In genomic region chr1:156813750-156814570, GRCh38 we compare ENCODE assay signal across 8 cellular contexts. TPM values are rescaled to one million over a fixed set of nuclear protein-coding genes. Genes with fewer than 3 reads are reported as not detected.
DNase-seq lines count a peak whose midpoint lies in the region; ATAC-seq and TF ChIP-seq lines count a peak whose summit lies in the region.

No MANE protein-coding gene starts in this region.

- H3K27me3 ChIP-seq in H7 (ENCODE audit: control insufficient read depth, insufficient read depth, low read length) (peaks cover 47% of the 10 kb centered on the region), SJCRH30 (peaks cover 5% of the 10 kb centered on the region; the same call in 1 of the 2 replicates), heart right ventricle (peaks cover 0 to 14% (median 4%) of the 10 kb centered on the region in 7 donors), upper lobe of right lung (no peaks in the 10 kb centered on the region)

- H3K27ac Mint-ChIP-seq in activated naive CD4-positive, alpha-beta T cell treated with anti-CD3 and anti-CD28 coated beads, Interleukin-2, amount 50 U/mL, for 72 hours: peak overlapping the region; percentile 95 to 96
- H3K27ac Mint-ChIP-seq in progenitor cell of endocrine pancreas: no peak overlapping the region

- H3K36me3 ChIP-seq in H7 (replicated peaks; ENCODE audit: control insufficient read depth, insufficient read depth, low read length) (no peaks in the 10 kb centered on the region), SJCRH30 (no peaks in the 10 kb centered on the region), heart right ventricle (peaks cover 0 to 11% (median 0%) of the 10 kb centered on the region in 9 donors), upper lobe of right lung (no peaks in the 10 kb centered on the region)

- intact Hi-C loops in heart right ventricle (cut with DNase I) (no loop called here), upper lobe of right lung (cut with DNase I) (no loop called here)

- TF ChIP-seq CTCF in heart right ventricle (IDR thresholded peaks at IDR 0.05) (peak in 8 of 9 donors; percentile 17 to 76 (median 64)), progenitor cell of endocrine pancreas (IDR thresholded peaks at IDR 0.05; ENCODE audit: unreplicated experiment) (peak; percentile 66), upper lobe of right lung (IDR thresholded peaks at IDR 0.05) (peak; percentile 65)

- peak; percentile 72 for DNase-seq in Ammon's horn (ENCODE audit: low spot score)
- DNase-seq in H7: peak; percentile 97
- peak in 1 of 2 experiments; percentile 17 for DNase-seq in SJCRH30
- DNase-seq in activated naive CD4-positive, alpha-beta T cell treated with anti-CD3 and anti-CD28 coated beads, Interleukin-2, amount 50 U/mL, for 72 hours (ENCODE audit: low spot score in 2 of 2): peak; percentile 68 to 81
- peak; percentile 42 to 64 for DNase-seq in heart right ventricle
- DNase-seq in progenitor cell of endocrine pancreas (ENCODE audit: low spot score, unreplicated experiment): peak; percentile 45
- peak; percentile 86 for DNase-seq in upper lobe of right lung
- no peak for DNase-seq in SW 1271 (lab: John Stamatoyannopoulos, UW)

- H3K36me3 Mint-ChIP-seq in activated naive CD4-positive, alpha-beta T cell treated with anti-CD3 and anti-CD28 coated beads, Interleukin-2, amount 50 U/mL, for 72 hours: peaks cover 58 to 59% of the 10 kb centered on the region in 2 donors
- H3K36me3 Mint-ChIP-seq in progenitor cell of endocrine pancreas (ENCODE audit: insufficient read depth): no peaks in the 10 kb centered on the region

- peaks cover 0 to 3% of the 10 kb centered on the region in 2 donors for H3K9me3 Mint-ChIP-seq in activated naive CD4-positive, alpha-beta T cell treated with anti-CD3 and anti-CD28 coated beads, Interleukin-2, amount 50 U/mL, for 72 hours
- no peaks in the 10 kb centered on the region for H3K9me3 Mint-ChIP-seq in progenitor cell of endocrine pancreas (ENCODE audit: low read depth)

- no peaks in the 10 kb centered on the region for H3K9me3 ChIP-seq in SJCRH30 (replicated peaks)
- H3K9me3 ChIP-seq in heart right ventricle: no peaks in the 10 kb centered on the region
- H3K9me3 ChIP-seq in upper lobe of right lung: no peaks in the 10 kb centered on the region

- H3K4me3 ChIP-seq in H7 (ENCODE audit: insufficient read depth, low read depth, low read length): peak overlapping the region; percentile 59
- H3K4me3 ChIP-seq in SJCRH30: peak overlapping the region; percentile 36
- H3K4me3 ChIP-seq in heart right ventricle: peak overlapping the region; percentile 12 to 56 (median 49)
- H3K4me3 ChIP-seq in upper lobe of right lung: peak overlapping the region; percentile 52

- peak; percentile 39 to 48 for ATAC-seq in activated naive CD4-positive, alpha-beta T cell treated with anti-CD3 and anti-CD28 coated beads, Interleukin-2, amount 50 U/mL, for 72 hours
- ATAC-seq in heart right ventricle (peak; percentile 58 to 83 (median 68)), upper lobe of right lung (peak; percentile 88)

- H3K27me3 Mint-ChIP-seq in progenitor cell of endocrine pancreas: peaks cover 62% of the 10 kb centered on the region

- no peaks in the 10 kb centered on the region for H3K4me1 ChIP-seq in SJCRH30
- H3K4me1 ChIP-seq in heart right ventricle: peaks cover 12 to 51% (median 23%) of the 10 kb centered on the region in 9 donors
- peaks cover 20% of the 10 kb centered on the region for H3K4me1 ChIP-seq in upper lobe of right lung

- H3K4me3 Mint-ChIP-seq in progenitor cell of endocrine pancreas (ENCODE audit: low read depth): peak overlapping the region; percentile 60

- peaks cover 4% of the 10 kb centered on the region for H3K4me1 Mint-ChIP-seq in progenitor cell of endocrine pancreas (ENCODE audit: low read depth)

- 12 to 13% methylated on average over 59 to 60 of the region's 60 CpGs for WGBS in heart right ventricle, 2 donors

- no peak overlapping the region for H3K27ac ChIP-seq in SJCRH30
- H3K27ac ChIP-seq in heart right ventricle: peak overlapping the region in 5 of 10 donors; percentile 19 to 93 (median 80)
- H3K27ac ChIP-seq in upper lobe of right lung: peak overlapping the region; percentile 51

RNA-seq across cellular contexts. Expression of gene SH2D2A, which starts 2.7 kb away (rescaled TPM):
- total RNA-seq in H7 (2014; rRNA removed; shearing (Covaris generic)): 4.3 and 8.4 TPM in 2 replicates
- total RNA-seq in SJCRH30 (2014; rRNA removed; shearing (Covaris generic)): 0.30 TPM in 1 of 2 replicates, not detected in the other
- 100 to 1,000 TPM; 186 to 215 TPM for total RNA-seq in activated naive CD4-positive, alpha-beta T cell treated with anti-CD3 and anti-CD28 coated beads, Interleukin-2, amount 50 U/mL, for 72 hours
- total RNA-seq in heart right ventricle: 1 to 10 TPM in 3 of 10 donors, under 1 TPM in 6, not detected in 1; 0.50 to 4.4 (median 0.80) TPM
- polyA plus RNA-seq in heart right ventricle: 1 to 10 TPM in 1 of 2 donors, under 1 TPM in 1; 0.96 to 1.0 TPM
- total RNA-seq in progenitor cell of endocrine pancreas: not detected in 2 replicates
- 3.8 TPM for total RNA-seq in upper lobe of right lung

RNA-seq across cellular contexts. Expression of gene INSRR, which starts 45.0 kb away (rescaled TPM):
- total RNA-seq in H7 (2014; rRNA removed; shearing (Covaris generic)): not detected in 2 replicates
- total RNA-seq in SJCRH30 (2014; rRNA removed; shearing (Covaris generic)): not detected in 2 replicates
- total RNA-seq in activated naive CD4-positive, alpha-beta T cell treated with anti-CD3 and anti-CD28 coated beads, Interleukin-2, amount 50 U/mL, for 72 hours: under 1 TPM; 0.07 to 0.29 TPM
- total RNA-seq in heart right ventricle (under 1 TPM; 0.04 to 0.20 (median 0.07) TPM), progenitor cell of endocrine pancreas (not detected in 2 replicates), upper lobe of right lung (not detected)
- under 1 TPM; 0.01 to 0.80 TPM for polyA plus RNA-seq in heart right ventricle

RNA-seq across cellular contexts. Expression of gene PRCC, which starts 46.6 kb away (rescaled TPM):
- 90.6 and 107 TPM in 2 replicates for total RNA-seq in H7 (2014; rRNA removed; shearing (Covaris generic))
- total RNA-seq in SJCRH30 (2014; rRNA removed; shearing (Covaris generic)): 56.4 and 61.2 TPM in 2 replicates
- total RNA-seq in activated naive CD4-positive, alpha-beta T cell treated with anti-CD3 and anti-CD28 coated beads, Interleukin-2, amount 50 U/mL, for 72 hours: 10 to 100 TPM; 44.5 to 72.1 TPM
- total RNA-seq in heart right ventricle (10 to 100 TPM; 32.1 to 56.9 (median 44.2) TPM), progenitor cell of endocrine pancreas (93.2 TPM in 2 replicates), upper lobe of right lung (48.5 TPM)
- polyA plus RNA-seq in heart right ventricle: 10 to 100 TPM; 40.6 to 53.4 TPM

RNA-seq across cellular contexts. Expression of gene NTRK1, which starts 46.7 kb away (rescaled TPM):
- 0.07 and 0.22 TPM in 2 replicates for total RNA-seq in H7 (2014; rRNA removed; shearing (Covaris generic))
- total RNA-seq in SJCRH30 (2014; rRNA removed; shearing (Covaris generic)): not detected in 2 replicates
- 1 to 10 TPM; 5.3 to 7.2 TPM for total RNA-seq in activated naive CD4-positive, alpha-beta T cell treated with anti-CD3 and anti-CD28 coated beads, Interleukin-2, amount 50 U/mL, for 72 hours
- 1 to 10 TPM in 4 of 10 donors, under 1 TPM in 6; 0.15 to 3.7 (median 0.69) TPM for total RNA-seq in heart right ventricle
- 1 to 10 TPM in 1 of 2 donors, under 1 TPM in 1; 0.28 to 1.5 TPM for polyA plus RNA-seq in heart right ventricle
- total RNA-seq in progenitor cell of endocrine pancreas: 0.36 TPM in 1 of 2 replicates, not detected in the other
- 1.2 TPM for total RNA-seq in upper lobe of right lung

Comparison
In these comparisons a context has a peak if more than half of its experiments do, and no peak if none do; other contexts are left out.
1. DNase-seq: peak in Ammon's horn (single experiment), H7 (single experiment), activated naive CD4-positive, alpha-beta T cell treated with anti-CD3 and anti-CD28 coated beads, Interleukin-2, amount 50 U/mL, for 72 hours (2 of 2), heart right ventricle (2 of 2), progenitor cell of endocrine pancreas (single experiment) and upper lobe of right lung (single experiment); none in SW 1271 (0 of 2).
2. RNA of gene SH2D2A, which starts 2.7 kb away (total RNA-seq): 186 to 215 TPM in activated naive CD4-positive, alpha-beta T cell treated with anti-CD3 and anti-CD28 coated beads, Interleukin-2, amount 50 U/mL, for 72 hours; 4.3 to 8.4 TPM in H7, 3.8 TPM in upper lobe of right lung (single experiment), 0.50 to 4.4 TPM in heart right ventricle, 0.30 TPM in SJCRH30 and not detected in progenitor cell of endocrine pancreas; every median in the first group is over 10 times any median in the second.
3. Peak in every context shown above with its lines, with median percentiles within 50 percentile points of each other: H3K4me3 ChIP-seq, ATAC-seq and CTCF ChIP-seq.